Comparison of ENCODE assay signal across 8 cellular contexts in genomic region chr7:90595801-90596683, GRCh38. TPM values are rescaled to one million over a fixed set of nuclear protein-coding genes. Genes with fewer than 3 reads are reported as not detected.
DNase-seq lines count a peak whose midpoint lies in the region; ATAC-seq and TF ChIP-seq lines count a peak whose summit lies in the region.

Gene CDK14, plus strand, starts transcription at chr7:90596321. Its CDS starts 307 bp downstream, at chr7:90596628.

- peaks cover 12 to 32% (median 16%) of the 10 kb centered on the region in 4 donors for H3K4me1 ChIP-seq in upper lobe of left lung

- H3K4me3 ChIP-seq in foreskin fibroblast (ENCODE audit: low read depth in 1 of 2, low read length in 2 of 2) (peak within 1 kb of the TSS; percentile 91 to 94), upper lobe of left lung (peak within 1 kb of the TSS; percentile 79 to 88 (median 84))

- H3K4me3 Mint-ChIP-seq in activated T-cell treated with anti-CD3 and anti-CD28 coated beads, Interleukin-2, amount 50 U/mL, for 4 hours = peak within 1 kb of the TSS; percentile 77
- H3K4me3 Mint-ChIP-seq in nephron = peak within 1 kb of the TSS; percentile 95 to 97 (median 97)

- H3K36me3 Mint-ChIP-seq in activated T-cell treated with anti-CD3 and anti-CD28 coated beads, Interleukin-2, amount 50 U/mL, for 4 hours (ENCODE audit: insufficient read depth) = no peaks in the 10 kb centered on the region
- no peaks in the 10 kb centered on the region for H3K36me3 Mint-ChIP-seq in nephron (ENCODE audit: low read depth)

- H3K27ac Mint-ChIP-seq in nephron = peak within 1 kb of the TSS; percentile 92 to 98 (median 96)

- H3K27me3 Mint-ChIP-seq in activated T-cell treated with anti-CD3 and anti-CD28 coated beads, Interleukin-2, amount 50 U/mL, for 4 hours (ENCODE audit: low read depth) = peaks cover 45% of the 10 kb centered on the region
- peaks cover 14% of the 10 kb centered on the region for H3K27me3 Mint-ChIP-seq in nephron (ENCODE audit: low read depth)

- ATAC-seq in GM19328 (IDR thresholded peaks at IDR 0.05; ENCODE audit: unreplicated experiment) = peak; percentile 48
- ATAC-seq in HG03354 (IDR thresholded peaks at IDR 0.05; ENCODE audit: poor library complexity, severe bottlenecking, unreplicated experiment) = peak; percentile 66
- peak; percentile 75 to 84 for ATAC-seq in activated T-cell treated with anti-CD3 and anti-CD28 coated beads, Interleukin-2, amount 50 U/mL, for 4 hours
- ATAC-seq in upper lobe of left lung (ENCODE audit: low FRiP score in 2 of 2) = peak; percentile 78 to 91

- H3K9me3 Mint-ChIP-seq in activated T-cell treated with anti-CD3 and anti-CD28 coated beads, Interleukin-2, amount 50 U/mL, for 4 hours = no peaks in the 10 kb centered on the region
- no peaks in the 10 kb centered on the region for H3K9me3 Mint-ChIP-seq in nephron

- DNase-seq in DMS 273 (lab: John Stamatoyannopoulos, UW; ENCODE audit: unreplicated experiment) (peak; percentile 93), NCI-H82 (lab: John Stamatoyannopoulos, UW) (peak; percentile 78), foreskin fibroblast (peak; percentile 63 to 90), upper lobe of left lung (peak; percentile 83 to 96)
- peak; percentile 5 for DNase-seq in activated T-cell treated with anti-CD3 and anti-CD28 coated beads, Interleukin-2, amount 50 U/mL, for 4 hours

- no peak for TF ChIP-seq EP300 in upper lobe of left lung (IDR thresholded peaks at IDR 0.05)

- peaks cover 15% of the 10 kb centered on the region for H3K4me1 Mint-ChIP-seq in activated T-cell treated with anti-CD3 and anti-CD28 coated beads, Interleukin-2, amount 50 U/mL, for 4 hours (ENCODE audit: low read depth)
- H3K4me1 Mint-ChIP-seq in nephron = peaks cover 50% of the 10 kb centered on the region

- 0 to 1% methylated on average over 4 to 32 of the region's 118 CpGs for WGBS in upper lobe of left lung, 2 donors

- no peaks in the 10 kb centered on the region for H3K9me3 ChIP-seq in upper lobe of left lung

- H3K27ac ChIP-seq in upper lobe of left lung = peak within 1 kb of the TSS; percentile 87 to 97 (median 90)

- TF ChIP-seq POLR2A in upper lobe of left lung (IDR thresholded peaks at IDR 0.05) = peak in 1 of 4 donors; percentile 67

- H3K36me3 ChIP-seq in upper lobe of left lung = no peaks in the 10 kb centered on the region

- no peaks in the 10 kb centered on the region for H3K27me3 ChIP-seq in upper lobe of left lung

- peak; percentile 48 for TF ChIP-seq CTCF in foreskin fibroblast (IDR thresholded peaks at IDR 0.05; ENCODE audit: low read depth, low read length)
- TF ChIP-seq CTCF in nephron (IDR thresholded peaks at IDR 0.05; ENCODE audit: unreplicated experiment in 3 of 3) = peak; percentile 42 to 57 (median 44)
- TF ChIP-seq CTCF in upper lobe of left lung (IDR thresholded peaks at IDR 0.05) = peak; percentile 54 to 86 (median 77)

RNA-seq across cellular contexts. Expression of gene CDK14, which starts in this region (rescaled TPM):
- 1 to 10 TPM in 1 of 3 donors, under 1 TPM in 2; 0.71 to 1.1 (median 0.95) TPM for total RNA-seq in activated T-cell treated with anti-CD3 and anti-CD28 coated beads, Interleukin-2, amount 50 U/mL, for 4 hours
- total RNA-seq in upper lobe of left lung = 10 to 100 TPM; 21.7 to 53.4 (median 37.1) TPM

Comparison
In these comparisons a context has a peak if more than half of its experiments do, and no peak if none do; other contexts are left out.
1. Peak in every context shown above with its lines: DNase-seq, ATAC-seq, H3K4me3 ChIP-seq and H3K27ac ChIP-seq.
2. RNA of gene CDK14 (total RNA-seq): 21.7 to 53.4 TPM in upper lobe of left lung; 0.71 to 1.1 TPM in activated T-cell treated with anti-CD3 and anti-CD28 coated beads, Interleukin-2, amount 50 U/mL, for 4 hours; every median in the first group is over 10 times any median in the second.
3. DNase-seq: peak in every context shown above with its lines; median percentile 93 in DMS 273; 90 in upper lobe of left lung; 78 in NCI-H82; 76 in foreskin fibroblast; 5 in activated T-cell treated with anti-CD3 and anti-CD28 coated beads, Interleukin-2, amount 50 U/mL, for 4 hours.